ENCODE assay signal across 36 cellular contexts in the genomic region with DNA sequence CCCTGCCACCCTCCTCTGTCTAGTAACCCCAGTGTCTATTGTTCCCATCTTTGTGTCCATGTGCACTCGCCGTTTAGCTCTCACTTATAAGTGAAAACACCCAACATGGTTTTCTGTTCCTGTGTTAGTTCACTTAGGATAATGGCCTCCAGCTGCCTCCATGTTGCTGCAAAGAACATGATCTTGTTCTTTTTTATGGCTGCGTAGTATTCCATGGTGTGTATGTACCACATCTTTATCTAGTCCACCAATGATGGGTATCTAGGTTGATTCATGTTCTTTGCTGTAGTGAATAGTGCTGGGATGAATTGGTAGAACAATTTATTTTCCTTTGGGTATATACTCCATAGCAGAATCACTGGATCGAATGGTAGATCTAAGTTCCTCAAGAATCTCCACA. TPM values are rescaled to one million over a fixed set of nuclear protein-coding genes. Genes with fewer than 3 reads are reported as not detected.
"Had no signal": no experiment of that assay in that cellular context is flagged by ENCODE, and none has a peak within 500 bp of the region (broad histone marks: within the 10 kb centered on the region; RNA-seq: fewer than 3 reads in every experiment).

No MANE protein-coding gene starts in this region.

- FAIRE-seq: astrocyte, bronchial epithelial cell had no signal

- H3K9me3 ChIP-seq: adrenal gland, body of pancreas had no signal

- DNase-seq: activated effector memory CD4-positive, alpha-beta T cell treated with Interleukin-2 at 50 U/mL for 16 hours; activated gamma-delta T cell; activated gamma-delta T cell treated with Interleukin-2 at 50 U/mL for 16 hours; activated naive CD4-positive, alpha-beta T cell; activated naive CD4-positive, alpha-beta T cell treated with anti-CD3 and anti-CD28 coated beads for 36 hours; activated naive CD4-positive, alpha-beta T cell treated with anti-CD3 and anti-CD28 coated beads, Interleukin-2, amount 10 ng/mL, durations not matched to agents 7 days and 5 days; activated naive CD4-positive, alpha-beta T cell treated with anti-CD3 and anti-CD28 coated beads, Interleukin-2, amount 50 U/mL, for 16 hours; activated naive CD4-positive, alpha-beta T cell treated with Interleukin-2 at 50 U/mL for 16 hours; activated naive CD8-positive, alpha-beta T cell treated with anti-CD3 and anti-CD28 coated beads for 36 hours; activated naive CD8-positive, alpha-beta T cell treated with anti-CD3 and anti-CD28 coated beads, Interleukin-2, amount 10 ng/mL, durations not matched to agents 7 days and 5 days; activated naive CD8-positive, alpha-beta T cell treated with anti-CD3 and anti-CD28 coated beads, Interleukin-2, amount 50 U/mL, for 24 hours; activated T-cell treated with anti-CD3 and anti-CD28 coated beads, Interleukin-2, amount 50 U/mL, for 1 hour; activated T-cell treated with anti-CD3 and anti-CD28 coated beads, Interleukin-2, amount 50 U/mL, for 24 hours; activated T-cell treated with anti-CD3 and anti-CD28 coated beads, Interleukin-2, amount 50 U/mL, for 4 hours; activated T-cell treated with anti-CD3 and anti-CD28 coated beads, Interleukin-2, amount 50 U/mL, for 48 hours; activated T-cell treated with anti-CD3 and anti-CD28 coated beads, Interleukin-2, amount 50 U/mL, for 72 hours; adrenal gland; amniotic stem cell; amygdala; anterior cingulate cortex; aorta; body of pancreas; brain microvascular endothelial cell; caudate nucleus; central memory CD4-positive, alpha-beta T cell; cerebellar nuclear complex had no signal

- H3K4me1 ChIP-seq: adrenal gland, ascending aorta, body of pancreas had no signal

- H3K27ac ChIP-seq: adrenal gland, ascending aorta, body of pancreas, brain microvascular endothelial cell, breast epithelium, cardiac muscle cell had no signal

- H3K4me3 ChIP-seq: adrenal gland, ascending aorta, body of pancreas, breast epithelium, cardiac muscle cell had no signal

- H3K36me3 ChIP-seq: adrenal gland, ascending aorta, brain microvascular endothelial cell, breast epithelium, cardiac muscle cell had no signal

- ATAC-seq: activated naive CD4-positive, alpha-beta T cell treated with anti-CD3 and anti-CD28 coated beads, Interleukin-2, amount 50 U/mL, for 72 hours; activated naive CD8-positive, alpha-beta T cell treated with anti-CD3 and anti-CD28 coated beads, Interleukin-2, amount 50 U/mL, for 24 hours; activated T-cell treated with anti-CD3 and anti-CD28 coated beads, Interleukin-2, amount 50 U/mL, for 4 hours; activated T-cell treated with anti-CD3 and anti-CD28 coated beads, Interleukin-2, amount 50 U/mL, for 72 hours; activated T-helper 17 cell treated with anti-CD3 and anti-CD28 coated beads, Interleukin-2, amount 50 U/mL, for 72 hours; body of pancreas had no signal

- H3K27me3 ChIP-seq: adrenal gland, ascending aorta, body of pancreas, breast epithelium, cardiac muscle cell had no signal

RNA-seq across cellular contexts. Expression of a gene that starts 51.0 kb away (rescaled TPM):
- total RNA-seq: activated naive CD4-positive, alpha-beta T cell treated with anti-CD3 and anti-CD28 coated beads for 36 hours; activated naive CD8-positive, alpha-beta T cell treated with anti-CD3 and anti-CD28 coated beads for 36 hours; activated naive CD8-positive, alpha-beta T cell treated with anti-CD3 and anti-CD28 coated beads, Interleukin-2, amount 10 ng/mL, durations not matched to agents 7 days and 5 days; activated T-cell treated with anti-CD3 and anti-CD28 coated beads, Interleukin-2, amount 50 U/mL, for 4 hours; activated T-cell treated with anti-CD3 and anti-CD28 coated beads, Interleukin-2, amount 50 U/mL, for 72 hours; activated T-helper 1 cell treated with anti-CD3 and anti-CD28 coated beads, Interleukin-12 subunit alpha, Interleukin-12 subunit beta, Interleukin-2, Interleukin-4 antibody, amounts not matched to agents 30 ng/mL and 10 ng/mL and 1 ng/mL, durations not matched to agents 14 hours and 24 hours and 36 hours; activated T-helper 17 cell treated with anti-CD3 and anti-CD28 coated beads, Interleukin-2, amount 50 U/mL, for 72 hours; activated T-helper 2 cell treated with anti-CD3 and anti-CD28 coated beads, Interferon-gamma antibody, Interleukin-2, Interleukin-4, amounts not matched to agents 10 μg/mL and 5 μg/mL and 100 μg/mL, durations not matched to agents 14 hours and 24 hours and 36 hours; ascending aorta; bronchial epithelial cell; cardiac septum had no signal
